ENCODE assay signal across 28 cellular contexts in genomic region chr3:125246237-125246636, GRCh38.
"Had no signal": no experiment of that assay in that cellular context is flagged by ENCODE, and none has a peak within 500 bp of the region (broad histone marks: within the 10 kb centered on the region; RNA-seq: fewer than 3 reads in every experiment).

No MANE protein-coding gene starts in this region.

- H3K4me1 ChIP-seq: neural progenitor cell, parathyroid adenoma, psoas muscle, suprapubic skin, testis, tibial artery, transverse colon, vagina had no signal

- DNase-seq: natural killer cell; occipital lobe; ovary; posterior cingulate gyrus; psoas muscle; right cardiac atrium; spleen; stimulated activated CD4-positive, alpha-beta T cell treated with anti-CD3 and anti-CD28 coated beads, Interleukin-12 subunit alpha, Interleukin-12 subunit beta, amount 100 ng/mL, for 4 hours; stimulated activated CD4-positive, alpha-beta T cell treated with anti-CD3 and anti-CD28 coated beads, Interleukin-1b, Interleukin-23, amount 100 ng/mL, for 48 hours; stimulated activated CD4-positive, alpha-beta T cell treated with anti-CD3 and anti-CD28 coated beads, Interleukin-4, amount 100 ng/mL, for 1 hour; stimulated activated CD4-positive, alpha-beta T cell treated with anti-CD3 and anti-CD28 coated beads, Interleukin-4, amount 100 ng/mL, for 4 hours; stimulated activated CD8-positive, alpha-beta memory T cell treated with anti-CD3 and anti-CD28 coated beads, Interleukin-4, amount 100 ng/mL, for 48 hours; stimulated activated naive CD4-positive, alpha-beta T cell; stimulated activated naive CD8-positive, alpha-beta T cell treated with anti-CD3 and anti-CD28 coated beads, Interleukin-15, amount 100 ng/mL, for 72 hours; stimulated activated naive CD8-positive, alpha-beta T cell treated with anti-CD3 and anti-CD28 coated beads, Interleukin-15, Interleukin-2, amounts not matched to agents 100 U/mL and 50 U/mL, for 24 hours; substantia nigra; testis; tibial artery; transverse colon had no signal

- H3K36me3 ChIP-seq: neural progenitor cell, ovary, suprapubic skin, tibial artery, transverse colon had no signal

- H3K79me2 ChIP-seq: parathyroid adenoma had no signal

- H2AFZ ChIP-seq: neural progenitor cell, parathyroid adenoma had no signal

- H3K27ac ChIP-seq: neural progenitor cell, ovary, parathyroid adenoma, psoas muscle, skin epidermis, spleen, suprapubic skin, testis, tibial artery, transverse colon, vagina had no signal

- H3K4me2 ChIP-seq: neural progenitor cell, smooth muscle cell had no signal

- FAIRE-seq: urothelium cell line had no signal

- H3K9me3 ChIP-seq: ovary, psoas muscle, spleen, suprapubic skin, testis, tibial artery, transverse colon, vagina had no signal

- H3K27me3 ChIP-seq: neural progenitor cell, ovary, spleen, suprapubic skin, testis, tibial artery, transverse colon, vagina had no signal

- H3K4me3 ChIP-seq: neural progenitor cell, ovary, psoas muscle, skin epidermis, smooth muscle cell, spleen, suprapubic skin, testis, tibial artery, transverse colon, vagina had no signal

- H3K9ac ChIP-seq: neural progenitor cell, parathyroid adenoma had no signal

- ATAC-seq: natural killer cell; psoas muscle; right cardiac atrium; sciatic nerve; stimulated activated memory B cell treated with anti-CD40 and anti-IgM and Interleukin-4, amounts not matched to agents 10 μg/mL and 1 μg/mL and 100 μg/mL, for 72 hours; stimulated activated naive CD8-positive, alpha-beta T cell treated with anti-CD3 and anti-CD28 coated beads, Interleukin-15, amount 100 ng/mL, for 72 hours; stimulated activated naive CD8-positive, alpha-beta T cell treated with anti-CD3 and anti-CD28 coated beads, Interleukin-15, Interleukin-2, amounts not matched to agents 100 U/mL and 50 U/mL, for 24 hours had no signal
